ENCODE assay signal across 25 cellular contexts in genomic region chr6:97422171-97422570, GRCh38.
"Had no signal": no experiment of that assay in that cellular context is flagged by ENCODE, and none has a peak within 500 bp of the region (broad histone marks: within the 10 kb centered on the region; RNA-seq: fewer than 3 reads in every experiment).

No MANE protein-coding gene starts in this region.

- H3K27ac ChIP-seq: left ventricle myocardium inferior, ovary, right atrium auricular region, right lobe of liver, stomach, testis, thyroid gland, transverse colon, upper lobe of left lung, vagina had no signal

- H3K4me3 ChIP-seq: left ventricle myocardium inferior, lung, mucosa of descending colon, ovary, right atrium auricular region, right lobe of liver, smooth muscle cell, stomach, testis, thyroid gland, transverse colon, upper lobe of left lung, vagina had no signal

- H3K36me3 ChIP-seq: left ventricle myocardium inferior, ovary, right atrium auricular region, right lobe of liver, stomach, thyroid gland, transverse colon, upper lobe of left lung, vagina had no signal

- H3K27me3 ChIP-seq: ovary, right atrium auricular region, right lobe of liver, stomach, testis, thyroid gland, transverse colon, upper lobe of left lung, vagina had no signal

- H3K9me3 ChIP-seq: mucosa of descending colon, ovary, right lobe of liver, testis, thyroid gland, transverse colon, upper lobe of left lung, vagina had no signal

- H3K4me1 ChIP-seq: left ventricle myocardium inferior, right atrium auricular region, right lobe of liver, stomach, testis, thyroid gland, transverse colon, upper lobe of left lung, vagina had no signal

- H3K4me1 Mint-ChIP-seq: stimulated activated memory B cell treated with anti-CD40 and anti-IgM and Interleukin-4, amounts not matched to agents 10 μg/mL and 1 μg/mL and 100 μg/mL, for 72 hours had no signal

- H3K4me2 ChIP-seq: smooth muscle cell had no signal

- H3K27me3 Mint-ChIP-seq: progenitor cell of endocrine pancreas had no signal

- ATAC-seq: mucosa of descending colon; naive thymus-derived CD4-positive, alpha-beta T cell; natural killer cell treated with Interleukin-12 subunit alpha and Interleukin-12 subunit beta and Interleukin-15 and Interleukin-18, amount 100 ng/mL, for 72 hours; right lobe of liver; stimulated activated memory B cell treated with anti-CD40 and anti-IgM and Interleukin-4, amounts not matched to agents 10 μg/mL and 1 μg/mL and 100 μg/mL, for 72 hours; stimulated activated naive CD8-positive, alpha-beta T cell treated with anti-CD3 and anti-CD28 coated beads, Interleukin-15, Interleukin-2, amounts not matched to agents 100 U/mL and 50 U/mL, for 24 hours had no signal

- H3K36me3 Mint-ChIP-seq: natural killer cell treated with Interleukin-12 subunit alpha and Interleukin-12 subunit beta and Interleukin-15 and Interleukin-18, amount 100 ng/mL, for 72 hours; stimulated activated memory B cell treated with anti-CD40 and anti-IgM and Interleukin-4, amounts not matched to agents 10 μg/mL and 1 μg/mL and 100 μg/mL, for 72 hours had no signal

- DNase-seq: hypothalamus; islet precursor cell; left ventricle myocardium inferior; midbrain; mucosa of descending colon; naive thymus-derived CD4-positive, alpha-beta T cell; ovary; right lobe of liver; stimulated activated CD4-positive, alpha-beta T cell treated with anti-CD3 and anti-CD28 coated beads, Interleukin-1b, Interleukin-23, amount 100 ng/mL, for 48 hours; stimulated activated CD4-positive, alpha-beta T cell treated with anti-CD3 and anti-CD28 coated beads, Interleukin-2, amount 100 ng/mL, for 48 hours; stimulated activated CD4-positive, alpha-beta T cell treated with anti-CD3 and anti-CD28 coated beads, Interleukin-4, amount 100 ng/mL, for 4 hours; stimulated activated CD8-positive, alpha-beta memory T cell treated with anti-CD3 and anti-CD28 coated beads, Interleukin-4, amount 100 ng/mL, for 48 hours; stimulated activated naive CD8-positive, alpha-beta T cell treated with anti-CD3 and anti-CD28 coated beads, Interleukin-15, Interleukin-2, amounts not matched to agents 100 U/mL and 50 U/mL, for 24 hours; stomach; testis; thyroid gland; transverse colon; upper lobe of left lung had no signal

- H3K27ac Mint-ChIP-seq: naive thymus-derived CD4-positive, alpha-beta T cell; natural killer cell treated with Interleukin-12 subunit alpha and Interleukin-12 subunit beta and Interleukin-15 and Interleukin-18, amount 100 ng/mL, for 72 hours; progenitor cell of endocrine pancreas; stimulated activated memory B cell treated with anti-CD40 and anti-IgM and Interleukin-4, amounts not matched to agents 10 μg/mL and 1 μg/mL and 100 μg/mL, for 72 hours had no signal

- H3K4me3 Mint-ChIP-seq: naive thymus-derived CD4-positive, alpha-beta T cell; natural killer cell treated with Interleukin-12 subunit alpha and Interleukin-12 subunit beta and Interleukin-15 and Interleukin-18, amount 100 ng/mL, for 72 hours; stimulated activated memory B cell treated with anti-CD40 and anti-IgM and Interleukin-4, amounts not matched to agents 10 μg/mL and 1 μg/mL and 100 μg/mL, for 72 hours had no signal
